In genomic region chr17:34561328-34561727, GRCh38 we compare ENCODE assay signal across 10 cellular contexts. TPM values are rescaled to one million over a fixed set of nuclear protein-coding genes. Genes with fewer than 3 reads are reported as not detected.
"Had no signal": no experiment of that assay in that cellular context is flagged by ENCODE, and none has a peak within 500 bp of the region (broad histone marks: within the 10 kb centered on the region; RNA-seq: fewer than 3 reads in every experiment).

No MANE protein-coding gene starts in this region.

- DNase-seq: H7, HFFc6, Karpas-422, KBM-7 had no signal

- H3K9me3 ChIP-seq: HAP-1 had no signal

- H3K27ac ChIP-seq: HL-60, KMS-11 had no signal

- H3K4me1 ChIP-seq: HAP-1 had no signal

- ATAC-seq: GM23338, HCT116 had no signal

- H3K4me3 ChIP-seq: GM23338, HAP-1 had no signal

- H3K9ac ChIP-seq: KMS-11 had no signal

- H3K36me3 ChIP-seq: HAP-1 had no signal

- H3K4me2 ChIP-seq: GM23338, KMS-11 had no signal

- H2AFZ ChIP-seq: GM23338 had no signal

RNA-seq across cellular contexts. Expression of gene TMEM132E, which starts 18.1 kb away (rescaled TPM):
- total RNA-seq: HFFc6, HT1080 had no signal
